In the genomic region with DNA sequence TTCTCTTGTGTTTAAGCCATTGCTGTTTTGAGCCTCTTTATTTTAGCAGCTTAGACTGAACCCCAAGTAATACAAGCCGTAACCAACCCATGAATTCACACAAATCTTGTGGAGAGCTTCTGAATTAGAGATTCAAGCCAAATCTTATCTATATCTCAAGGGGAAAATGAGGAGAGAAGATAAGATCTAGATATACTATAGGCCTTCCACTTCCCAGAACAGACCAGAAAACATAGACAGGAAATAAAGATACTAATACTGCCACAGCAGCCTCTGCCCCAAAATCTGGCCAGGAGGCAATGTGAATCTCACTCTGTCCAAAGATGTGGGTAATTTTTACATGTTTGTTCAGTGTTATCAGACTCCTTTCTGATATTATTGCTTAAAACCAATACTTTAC, we compare ENCODE assay signal across 16 cellular contexts.
A peak's percentile ranks its signal among the peaks of the same experiment; 100 is the strongest.
DNase-seq lines count a peak whose midpoint lies in the region; ATAC-seq and TF ChIP-seq lines count a peak whose summit lies in the region.
"Had no signal": no experiment of that assay in that cellular context is flagged by ENCODE, and none has a peak within 500 bp of the region (broad histone marks: within the 10 kb centered on the region; RNA-seq: fewer than 3 reads in every experiment).

No MANE protein-coding gene starts in this region.

- intact Hi-C loops in heart left ventricle (cut with DNase I): no loop called here

- H3K27me3 ChIP-seq in CD4-positive, CD25-positive, alpha-beta regulatory T cell (ENCODE audit: control insufficient read depth, insufficient read depth, low read length): no peaks in the 10 kb centered on the region
- H3K27me3 ChIP-seq in heart left ventricle: no peaks in the 10 kb centered on the region
- H3K27me3 ChIP-seq: BLaER1 treated with 17β-estradiol and CSF1 and Interleukin-3, amounts not matched to agents 10 nM and 100 nM had no signal

- H3K4me1 ChIP-seq in CD4-positive, CD25-positive, alpha-beta regulatory T cell (ENCODE audit: control insufficient read depth, insufficient read depth, low read length, poor library complexity, severe bottlenecking): peaks cover 4% of the 10 kb centered on the region
- H3K4me1 ChIP-seq in heart left ventricle: peaks cover 0 to 22% (median 9%) of the 10 kb centered on the region in 12 donors
- H3K4me1 ChIP-seq: BLaER1 treated with 17β-estradiol and CSF1 and Interleukin-3, amounts not matched to agents 10 nM and 100 nM had no signal

- peaks cover 18% of the 10 kb centered on the region for H3K36me3 Mint-ChIP-seq in T-helper 2 cell treated with Interferon-gamma antibody and Interleukin-4, amounts not matched to agents 5 μg/mL and 100 μg/mL, for 36 hours (ENCODE audit: low read depth)
- H3K36me3 Mint-ChIP-seq in CD4-positive, CD25-positive, alpha-beta regulatory T cell: peaks cover 3% of the 10 kb centered on the region
- H3K36me3 Mint-ChIP-seq in chondrocyte (ENCODE audit: low read depth): peaks cover 6% of the 10 kb centered on the region

- peak overlapping the region; percentile 35 for H3K4me3 Mint-ChIP-seq in T-helper 2 cell treated with Interferon-gamma antibody and Interleukin-4, amounts not matched to agents 5 μg/mL and 100 μg/mL, for 36 hours
- H3K4me3 Mint-ChIP-seq in CD4-positive, CD25-positive, alpha-beta regulatory T cell: no peak overlapping the region
- H3K4me3 Mint-ChIP-seq in chondrocyte (ENCODE audit: unreplicated experiment): no peak overlapping the region
- H3K4me3 Mint-ChIP-seq: CD4-positive, alpha-beta T cell; HFFc6 had no signal

- H3K4me3 ChIP-seq in CD4-positive, CD25-positive, alpha-beta regulatory T cell (ENCODE audit: low read depth, low read length): no peak overlapping the region
- H3K4me3 ChIP-seq in heart left ventricle: no peak overlapping the region
- H3K4me3 ChIP-seq: BLaER1 treated with 17β-estradiol and CSF1 and Interleukin-3, amounts not matched to agents 10 nM and 100 nM had no signal

- no peaks in the 10 kb centered on the region for H3K36me3 ChIP-seq in CD4-positive, CD25-positive, alpha-beta regulatory T cell (ENCODE audit: control insufficient read depth, insufficient read depth, low read length)
- no peaks in the 10 kb centered on the region for H3K36me3 ChIP-seq in KOPT-K1 (ENCODE audit: insufficient read depth, low read length)
- H3K36me3 ChIP-seq in heart left ventricle: no peaks in the 10 kb centered on the region
- H3K36me3 ChIP-seq: BLaER1 treated with 17β-estradiol and CSF1 and Interleukin-3, amounts not matched to agents 10 nM and 100 nM had no signal

- H3K9me3 ChIP-seq in CD4-positive, CD25-positive, alpha-beta regulatory T cell (ENCODE audit: control insufficient read depth in 2 of 2, low read length in 2 of 2): peaks cover 0 to 2% of the 10 kb centered on the region in 2 experiments
- H3K9me3 ChIP-seq in KOPT-K1 (ENCODE audit: insufficient read depth, low read length, poor library complexity, severe bottlenecking) (peaks cover 45% of the 10 kb centered on the region), heart left ventricle (peaks cover 0 to 34% (median 6%) of the 10 kb centered on the region in 12 donors)

- TF ChIP-seq CTCF in chondrocyte (IDR thresholded peaks at IDR 0.05) (no peak), heart left ventricle (IDR thresholded peaks at IDR 0.05) (no peak)

- WGBS in heart left ventricle, 4 donors: 96 to 100% (median 97%) methylated on average over 1 of the region's 1 CpG

- no peak overlapping the region for H3K27ac ChIP-seq in CD4-positive, CD25-positive, alpha-beta regulatory T cell (ENCODE audit: insufficient read depth, low read length, poor library complexity, severe bottlenecking)
- peak overlapping the region; percentile 21 for H3K27ac ChIP-seq in KOPT-K1 (ENCODE audit: low read depth, low read length, poor library complexity, severe bottlenecking)
- no peak overlapping the region for H3K27ac ChIP-seq in heart left ventricle
- H3K27ac ChIP-seq: 22Rv1; BLaER1 treated with 17β-estradiol and CSF1 and Interleukin-3, amounts not matched to agents 10 nM and 100 nM; HL-60 had no signal

- DNase-seq in T-helper 2 cell treated with Interferon-gamma antibody and Interleukin-4, amounts not matched to agents 5 μg/mL and 100 μg/mL, for 36 hours (ENCODE audit: low spot score): no peak
- DNase-seq in T-helper 2 cell (no peak), chondrocyte (ENCODE audit: low spot score) (no peak), heart left ventricle (no peak), activated gamma-delta T cell treated with Interleukin-2 at 50 U/mL for 16 hours (no peak)
- no peak for DNase-seq in CD4-positive, CD25-positive, alpha-beta regulatory T cell
- DNase-seq: CD4-positive, alpha-beta T cell; DMS79; EL; HCEC 1CT; HFFc6 had no signal

- peaks cover 17% of the 10 kb centered on the region for H3K27me3 Mint-ChIP-seq in T-helper 2 cell treated with Interferon-gamma antibody and Interleukin-4, amounts not matched to agents 5 μg/mL and 100 μg/mL, for 36 hours (ENCODE audit: low read depth)
- no peaks in the 10 kb centered on the region for H3K27me3 Mint-ChIP-seq in CD4-positive, CD25-positive, alpha-beta regulatory T cell
- H3K27me3 Mint-ChIP-seq in chondrocyte (ENCODE audit: low read depth): no peaks in the 10 kb centered on the region
- H3K27me3 Mint-ChIP-seq: CD4-positive, alpha-beta T cell had no signal

- no peak for ATAC-seq in CD4-positive, CD25-positive, alpha-beta regulatory T cell (ENCODE audit: low read depth in 2 of 2)
- ATAC-seq in HG02884 (IDR thresholded peaks at IDR 0.05; ENCODE audit: unreplicated experiment) (no peak), heart left ventricle (no peak)

- no peak for TF ChIP-seq POLR2A in heart left ventricle (IDR thresholded peaks at IDR 0.05)

- H3K9me3 Mint-ChIP-seq in T-helper 2 cell treated with Interferon-gamma antibody and Interleukin-4, amounts not matched to agents 5 μg/mL and 100 μg/mL, for 36 hours: peaks cover 34% of the 10 kb centered on the region
- H3K9me3 Mint-ChIP-seq in CD4-positive, CD25-positive, alpha-beta regulatory T cell: peaks cover 2 to 17% (median 8%) of the 10 kb centered on the region in 7 donors
- peaks cover 26% of the 10 kb centered on the region for H3K9me3 Mint-ChIP-seq in chondrocyte (ENCODE audit: low read depth)

- peaks cover 32% of the 10 kb centered on the region for H3K4me1 Mint-ChIP-seq in T-helper 2 cell treated with Interferon-gamma antibody and Interleukin-4, amounts not matched to agents 5 μg/mL and 100 μg/mL, for 36 hours (ENCODE audit: low read depth)
- peaks cover 0 to 29% (median 17%) of the 10 kb centered on the region in 4 donors for H3K4me1 Mint-ChIP-seq in CD4-positive, CD25-positive, alpha-beta regulatory T cell
- peaks cover 17% of the 10 kb centered on the region for H3K4me1 Mint-ChIP-seq in chondrocyte (ENCODE audit: low read depth)

- H3K27ac Mint-ChIP-seq in T-helper 2 cell treated with Interferon-gamma antibody and Interleukin-4, amounts not matched to agents 5 μg/mL and 100 μg/mL, for 36 hours: no peak overlapping the region
- peak overlapping the region in 2 of 3 donors; percentile 4 to 52 for H3K27ac Mint-ChIP-seq in CD4-positive, CD25-positive, alpha-beta regulatory T cell
- peak overlapping the region; percentile 15 for H3K27ac Mint-ChIP-seq in chondrocyte (ENCODE audit: unreplicated experiment)
- H3K27ac Mint-ChIP-seq: CD4-positive, alpha-beta T cell; HFFc6 had no signal
